Comparison of ENCODE assay signal across 20 cellular contexts in the genomic region with DNA sequence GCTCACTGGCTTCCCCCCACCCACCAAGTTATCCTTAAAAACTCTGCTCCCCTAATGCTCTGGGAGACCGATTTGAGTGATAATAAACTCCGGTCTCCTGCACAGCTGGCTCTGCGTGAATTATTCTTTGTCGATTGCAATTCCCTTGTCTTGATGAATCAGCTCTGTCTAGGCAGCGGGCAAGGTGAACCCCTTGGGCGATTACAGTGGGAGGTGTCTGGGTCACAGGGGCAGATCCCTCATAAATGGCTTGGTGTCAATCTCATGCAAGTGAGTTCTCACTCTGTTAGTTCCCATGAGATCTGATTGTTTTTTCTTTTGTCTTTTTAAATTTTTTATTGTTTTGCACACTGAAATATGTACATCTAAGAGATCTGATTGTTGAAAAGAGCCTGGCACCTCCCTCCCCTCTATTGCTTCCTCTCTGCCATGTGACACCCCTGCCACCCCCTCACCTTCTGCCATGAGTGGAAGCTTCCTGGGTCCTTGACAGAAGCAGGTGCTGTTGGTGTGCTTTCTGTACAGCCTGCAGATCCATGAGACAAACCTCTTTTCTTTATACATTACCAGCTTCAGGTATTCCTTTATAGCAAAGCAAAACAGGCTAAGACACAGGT. TPM values are rescaled to one million over a fixed set of nuclear protein-coding genes. Genes with fewer than 3 reads are reported as not detected.
DNase-seq lines count a peak whose midpoint lies in the region; ATAC-seq, FAIRE-seq and TF ChIP-seq lines count a peak whose summit lies in the region.
"Had no signal": no experiment of that assay in that cellular context is flagged by ENCODE, and none has a peak within 500 bp of the region (broad histone marks: within the 10 kb centered on the region; RNA-seq: fewer than 3 reads in every experiment).

No MANE protein-coding gene starts in this region.

- H3K9me1 ChIP-seq in keratinocyte (ENCODE audit: control insufficient read depth, extremely low read depth, insufficient read depth, low read length), result no peaks in the 10 kb centered on the region

- no peak overlapping the region for H2AFZ ChIP-seq in keratinocyte (ENCODE audit: control insufficient read depth, low read length)
- H2AFZ ChIP-seq: PC-9 had no signal

- H3K27ac ChIP-seq in keratinocyte (ENCODE audit: control insufficient read depth, insufficient read depth, low read length), result no peak overlapping the region
- H3K27ac ChIP-seq: 22Rv1, PC-9, SJCRH30 had no signal

- peak overlapping the region; percentile 32 for H3K4me2 ChIP-seq in keratinocyte (ENCODE audit: control insufficient read depth, extremely low read depth, insufficient read depth, low read depth, low read length)
- H3K4me2 ChIP-seq: GM23338, PC-9 had no signal

- peak; percentile 74 for FAIRE-seq in keratinocyte (lab: Jason Lieb, UNC)
- FAIRE-seq: GM12878, K562 had no signal

- no peaks in the 10 kb centered on the region for H3K4me1 ChIP-seq in keratinocyte (ENCODE audit: control insufficient read depth, extremely low read depth, insufficient read depth, low read length)
- H3K4me1 ChIP-seq: SJCRH30 had no signal

- no peaks in the 10 kb centered on the region for H3K36me3 Mint-ChIP-seq in T-helper 17 cell (ENCODE audit: low read depth)
- H3K36me3 Mint-ChIP-seq in stimulated activated naive B cell treated with anti-CD40 and anti-IgM and Interleukin-4, amounts not matched to agents 10 μg/mL and 1 μg/mL and 100 μg/mL, for 72 hours, result peaks cover 0 to 23% of the 10 kb centered on the region in 2 donors

- no peaks in the 10 kb centered on the region for H3K27me3 ChIP-seq in keratinocyte (ENCODE audit: control insufficient read depth, extremely low read depth, insufficient read depth, low read length)
- H3K27me3 ChIP-seq: SJCRH30 had no signal

- H4K20me1 ChIP-seq in keratinocyte (ENCODE audit: control insufficient read depth, extremely low read depth, insufficient read depth, low read length), result no peaks in the 10 kb centered on the region

- no peak for TF ChIP-seq CTCF in keratinocyte (optimal IDR thresholded peaks at IDR 0.05 in 1 of 3, IDR thresholded peaks at IDR 0.05 in 1 of 3, conservative IDR thresholded peaks at IDR 0.05 in 1 of 3; ENCODE audit: extremely low read depth in 1 of 3, insufficient read depth in 2 of 3, low read length in 3 of 3)

- H3K4me1 Mint-ChIP-seq in T-helper 17 cell, result peaks cover 3% of the 10 kb centered on the region
- H3K4me1 Mint-ChIP-seq in stimulated activated naive B cell treated with anti-CD40 and anti-IgM and Interleukin-4, amounts not matched to agents 10 μg/mL and 1 μg/mL and 100 μg/mL, for 72 hours, result peaks cover 37 to 73% of the 10 kb centered on the region in 2 donors

- H3K27ac Mint-ChIP-seq in T-helper 17 cell, result peak overlapping the region; percentile 34
- peak overlapping the region; percentile 43 for H3K27ac Mint-ChIP-seq in stimulated activated naive B cell treated with anti-CD40 and anti-IgM and Interleukin-4, amounts not matched to agents 10 μg/mL and 1 μg/mL and 100 μg/mL, for 72 hours
- H3K27ac Mint-ChIP-seq: CD4-positive, CD25-positive, alpha-beta regulatory T cell; GM23338 had no signal

- H3K36me3 ChIP-seq in keratinocyte (ENCODE audit: control insufficient read depth in 2 of 2, extremely low read depth in 1 of 2, insufficient read depth in 2 of 2, low read length in 2 of 2), result no peaks in the 10 kb centered on the region
- H3K36me3 ChIP-seq: SJCRH30 had no signal

- peaks cover 0 to 3% of the 10 kb centered on the region in 2 donors for H3K9me3 Mint-ChIP-seq in stimulated activated naive B cell treated with anti-CD40 and anti-IgM and Interleukin-4, amounts not matched to agents 10 μg/mL and 1 μg/mL and 100 μg/mL, for 72 hours

- H3K4me3 ChIP-seq in keratinocyte (ENCODE audit: control insufficient read depth in 2 of 3, extremely low read depth in 1 of 3, insufficient read depth in 2 of 3, low read depth in 1 of 3, low read length in 3 of 3), result no peak overlapping the region
- H3K4me3 ChIP-seq: GM12878, GM23338, K562, PC-9, SJCRH30 had no signal

- ATAC-seq in T-helper 17 cell, result no peak
- ATAC-seq in stimulated activated naive B cell treated with anti-CD40 and anti-IgM and Interleukin-4, amounts not matched to agents 10 μg/mL and 1 μg/mL and 100 μg/mL, for 72 hours (replicated peaks), result no peak
- ATAC-seq: GM12878, GM23338, K562 had no signal

- DNase-seq in NCI-H1436 (lab: John Stamatoyannopoulos, UW), result peak; percentile 23
- DNase-seq in NCI-H1436 treated with DMSO at 0.1 percent for 48 hours (lab: John Stamatoyannopoulos, UW), result no peak
- no peak for DNase-seq in T-helper 17 cell
- DNase-seq in keratinocyte (ENCODE audit: low read depth, low spot score), result no peak
- DNase-seq in stimulated activated naive B cell treated with anti-CD40 and anti-IgM and Interleukin-4, amounts not matched to agents 10 μg/mL and 1 μg/mL and 100 μg/mL, for 72 hours, result no peak
- DNase-seq in globus pallidus (ENCODE audit: low spot score), result no peak
- no peak for DNase-seq in T-helper 2 cell
- DNase-seq in activated T-cell treated with anti-CD3 and anti-CD28 coated beads for 4 hours, result no peak
- DNase-seq: COR-L47, NCI-H1105 treated with DMSO at 0.1 percent for 48 hours, NCI-H187 treated with DMSO at 0.1 percent for 48 hours, NCI-H2171, NCI-H526, PC-9, SJCRH30 had no signal

- dilution Hi-C loops in keratinocyte (cut with MboI; ENCODE audit: extremely low pct_ligation_motif_present, low sequenced_read_pairs), result no loop called here

- no peak overlapping the region for H3K4me3 Mint-ChIP-seq in T-helper 17 cell
- no peak overlapping the region for H3K4me3 Mint-ChIP-seq in stimulated activated naive B cell treated with anti-CD40 and anti-IgM and Interleukin-4, amounts not matched to agents 10 μg/mL and 1 μg/mL and 100 μg/mL, for 72 hours
- H3K4me3 Mint-ChIP-seq: CD4-positive, CD25-positive, alpha-beta regulatory T cell; GM23338 had no signal

- no peaks in the 10 kb centered on the region for H3K9me3 ChIP-seq in T-helper 17 cell (ENCODE audit: control insufficient read depth, low read length, poor library complexity, severe bottlenecking)
- no peaks in the 10 kb centered on the region for H3K9me3 ChIP-seq in keratinocyte (ENCODE audit: control insufficient read depth, low read depth, low read length)
- H3K9me3 ChIP-seq: SJCRH30 had no signal

- H3K79me2 ChIP-seq in keratinocyte (ENCODE audit: control insufficient read depth, insufficient read depth, low read length), result no peaks in the 10 kb centered on the region

- no peaks in the 10 kb centered on the region for H3K27me3 Mint-ChIP-seq in T-helper 17 cell
- no peaks in the 10 kb centered on the region for H3K27me3 Mint-ChIP-seq in stimulated activated naive B cell treated with anti-CD40 and anti-IgM and Interleukin-4, amounts not matched to agents 10 μg/mL and 1 μg/mL and 100 μg/mL, for 72 hours

- H3K9ac ChIP-seq in keratinocyte (ENCODE audit: control insufficient read depth, extremely low read depth, insufficient read depth, low read length), result no peak overlapping the region

RNA-seq across cellular contexts. Expression of a gene that starts 20.6 kb away (rescaled TPM):
- total RNA-seq in T-helper 17 cell, result 10 to 100 TPM; 59.4 to 63.7 TPM
- polyA plus RNA-seq in keratinocyte, result 2.8 to 5.8 TPM (median 4.7 TPM) in 3 replicates
- polyA plus RNA-seq in keratinocyte (2011; ENCODE audit: low read depth), result 12.0 TPM
- 2.8 and 3.7 TPM in 2 replicates for polyA plus RNA-seq in keratinocyte (2011; cell fraction: cytosol; rRNA removed)
- 4.9 and 6.9 TPM in 2 replicates for polyA plus RNA-seq in keratinocyte (2011; cell fraction: nucleus; rRNA removed)
- 4.1 and 38.2 TPM in 2 replicates for polyA plus RNA-seq in keratinocyte (2012; ENCODE audit: low replicate concordance)
- polyA minus RNA-seq in keratinocyte, result 3.6 to 6.9 TPM (median 4.2 TPM) in 3 replicates
- polyA minus RNA-seq in keratinocyte (2011; cell fraction: cytosol; rRNA and poly(A)+ RNA removed), result 4.4 TPM
- 3.8 and 5.5 TPM in 2 replicates for polyA minus RNA-seq in keratinocyte (2011; cell fraction: nucleus; rRNA and poly(A)+ RNA removed)
